ENCODE assay signal across 2 cellular contexts in the genomic region with DNA sequence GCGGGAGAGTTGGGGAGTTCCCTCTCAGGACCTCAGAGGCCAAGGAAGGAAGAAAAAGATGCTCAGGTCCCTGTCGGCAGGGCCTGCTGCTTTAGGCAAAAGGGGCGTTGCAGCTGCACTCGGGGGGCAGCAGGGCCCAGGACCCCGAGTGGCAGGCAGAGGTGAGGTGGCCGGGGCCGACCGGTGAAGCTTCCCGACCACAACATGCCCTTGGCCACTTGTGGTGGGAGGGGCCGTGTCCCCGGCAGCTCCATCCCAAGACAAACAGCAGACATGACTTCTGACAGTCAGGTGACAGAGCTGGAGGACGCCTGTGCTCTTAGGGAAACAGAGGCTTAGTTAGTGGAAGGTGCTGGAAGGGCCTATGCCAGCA.
TF ChIP-seq lines count a peak whose summit lies in the region.

No MANE protein-coding gene starts in this region.

TF ChIP-seq in K562, 482 proteins besides CTCF, POLR2A, EP300 and RAD21:
- no peak for TF ChIP-seq ZNF124 (CRISPR knock-in tag; IDR thresholded peaks at IDR 0.05)
- peak; percentile 60; the same call in 1 of the 2 replicates for TF ChIP-seq POLR2G (IDR thresholded peaks at IDR 0.05; ENCODE audit: low read depth, low read length)

TF ChIP-seq in endothelial cell of umbilical vein, 7 proteins besides CTCF, POLR2A, EP300 and RAD21:
- peak; percentile 17 for TF ChIP-seq POLR2AphosphoS5 (IDR thresholded peaks at IDR 0.05; ENCODE audit: insufficient read depth, low read depth, low read length)
- TF ChIP-seq, protein P1, sequence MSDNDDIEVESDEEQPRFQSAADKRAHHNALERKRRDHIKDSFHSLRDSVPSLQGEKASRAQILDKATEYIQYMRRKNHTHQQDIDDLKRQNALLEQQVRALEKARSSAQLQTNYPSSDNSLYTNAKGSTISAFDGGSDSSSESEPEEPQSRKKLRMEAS (IDR thresholded peaks at IDR 0.05; ENCODE audit: insufficient read depth, insufficient read length): no peak
